In genomic region chr13:112933649-112934048, GRCh38 we compare ENCODE assay signal across 26 cellular contexts.
"Had no signal": no experiment of that assay in that cellular context is flagged by ENCODE, and none has a peak within 500 bp of the region (broad histone marks: within the 10 kb centered on the region; RNA-seq: fewer than 3 reads in every experiment).

No MANE protein-coding gene starts in this region.

- ATAC-seq: left cardiac atrium; left lung; lower lobe of right lung; naive thymus-derived CD8-positive, alpha-beta T cell; right lobe of liver; stimulated activated naive B cell treated with anti-CD40 and anti-IgM and Interleukin-4, amounts not matched to agents 10 μg/mL and 1 μg/mL and 100 μg/mL, for 72 hours; stimulated activated naive CD8-positive, alpha-beta T cell treated with anti-CD3 and anti-CD28 coated beads, Interleukin-15, Interleukin-2, amounts not matched to agents 100 U/mL and 50 U/mL, for 24 hours had no signal

- H3K9me3 Mint-ChIP-seq: naive thymus-derived CD8-positive, alpha-beta T cell; nephron; neural crest cell had no signal

- H3K9me3 ChIP-seq: left lung, lower lobe of right lung, neutrophil, right atrium auricular region, right lobe of liver, stomach, testis, thyroid gland, transverse colon, upper lobe of left lung, vagina had no signal

- H3K4me3 Mint-ChIP-seq: naive thymus-derived CD8-positive, alpha-beta T cell; nephron; neural crest cell; stimulated activated naive B cell treated with anti-CD40 and anti-IgM and Interleukin-4, amounts not matched to agents 10 μg/mL and 1 μg/mL and 100 μg/mL, for 72 hours had no signal

- H3K36me3 ChIP-seq: left lung, lower lobe of right lung, neutrophil, right atrium auricular region, right lobe of liver, stomach, thyroid gland, transverse colon, upper lobe of left lung, vagina had no signal

- H3K9ac ChIP-seq: parathyroid adenoma had no signal

- H3K27ac ChIP-seq: left lung, lower lobe of right lung, neutrophil, parathyroid adenoma, right atrium auricular region, right lobe of liver, skin epidermis, stomach, testis, thyroid gland, transverse colon, upper lobe of left lung, vagina had no signal

- DNase-seq: hippocampal formation; kidney glomerular epithelial cell; left cardiac atrium; left lung; lower lobe of right lung; mammary epithelial cell; mesenchymal stem cell; naive thymus-derived CD8-positive, alpha-beta T cell; occipital lobe; right lobe of liver; stimulated activated CD4-positive, alpha-beta T cell treated with anti-CD3 and anti-CD28 coated beads, Interleukin-12 subunit alpha, Interleukin-12 subunit beta, amount 100 ng/mL, for 4 hours; stimulated activated CD4-positive, alpha-beta T cell treated with anti-CD3 and anti-CD28 coated beads, Interleukin-4, amount 100 ng/mL, for 4 hours; stimulated activated naive B cell treated with anti-CD40 and anti-IgM and Interleukin-4, amounts not matched to agents 10 μg/mL and 1 μg/mL and 100 μg/mL, for 72 hours; stimulated activated naive CD8-positive, alpha-beta T cell treated with anti-CD3 and anti-CD28 coated beads, Interleukin-15, Interleukin-2, amounts not matched to agents 100 U/mL and 50 U/mL, for 24 hours; stomach; testis; thyroid gland; transverse colon had no signal

- H3K36me3 Mint-ChIP-seq: naive thymus-derived CD8-positive, alpha-beta T cell had no signal

- H3K27ac Mint-ChIP-seq: naive thymus-derived CD8-positive, alpha-beta T cell; nephron; stimulated activated naive B cell treated with anti-CD40 and anti-IgM and Interleukin-4, amounts not matched to agents 10 μg/mL and 1 μg/mL and 100 μg/mL, for 72 hours had no signal

- H3K4me3 ChIP-seq: left lung, lower lobe of right lung, right atrium auricular region, right lobe of liver, skin epidermis, stomach, testis, thyroid gland, transverse colon, upper lobe of left lung, vagina had no signal

- H3K27me3 ChIP-seq: right atrium auricular region, right lobe of liver, testis, thyroid gland, upper lobe of left lung, vagina had no signal
